Comparison of ENCODE assay signal across 7 cellular contexts in the genomic region with DNA sequence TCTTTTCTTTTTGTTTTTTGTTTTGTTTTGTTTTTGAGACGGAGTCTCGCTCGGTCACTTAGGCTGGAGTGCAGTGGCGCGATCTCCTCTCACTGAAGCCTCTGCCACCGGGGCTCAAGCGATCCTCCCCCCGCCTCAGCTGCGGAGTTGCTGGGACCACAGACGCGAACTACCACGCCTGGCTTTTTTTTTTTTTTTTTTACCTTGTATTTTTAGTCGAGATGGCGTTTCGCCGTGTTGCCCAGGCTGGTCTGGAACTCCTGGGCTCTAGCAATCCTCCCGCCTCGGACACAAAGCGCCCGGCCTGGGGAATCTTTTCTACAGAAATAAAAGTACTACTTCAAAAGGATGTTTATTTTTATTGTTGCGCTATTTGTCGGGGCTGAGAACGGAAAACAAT. TPM values are rescaled to one million over a fixed set of nuclear protein-coding genes. Genes with fewer than 3 reads are reported as not detected.
DNase-seq lines count a peak whose midpoint lies in the region; ATAC-seq and TF ChIP-seq lines count a peak whose summit lies in the region.

No MANE protein-coding gene starts in this region.

- H3K36me3 ChIP-seq in esophagus squamous epithelium (peaks cover 0 to 28% (median 5%) of the 10 kb centered on the region in 3 donors), spleen (peaks cover 0 to 28% (median 26%) of the 10 kb centered on the region in 6 donors)

- H3K27ac ChIP-seq in esophagus squamous epithelium (peak overlapping the region in 1 of 4 donors; percentile 97), spleen (peak overlapping the region in 5 of 8 donors; percentile 85 to 95 (median 91))

- H3K27ac Mint-ChIP-seq in HFFc6 (no peak overlapping the region; the same call in 1 of the 2 replicates), T-cell (peak overlapping the region; percentile 94 to 95)

- H3K9me3 ChIP-seq in esophagus squamous epithelium (no peaks in the 10 kb centered on the region), spleen (no peaks in the 10 kb centered on the region)

- H3K9me3 Mint-ChIP-seq in HFFc6 (peaks cover 4% of the 10 kb centered on the region; the same call in 1 of the 2 replicates), T-cell (no peaks in the 10 kb centered on the region)

- peak overlapping the region in 3 of 4 donors; percentile 86 to 97 (median 86) for H3K4me3 ChIP-seq in esophagus squamous epithelium
- H3K4me3 ChIP-seq in spleen: peak overlapping the region; percentile 39 to 78 (median 66)

- CTCF ChIA-PET in T-cell (lab: Charles Lee): interaction anchor here (0.6 to 1.4 kb wide), 4 partner anchors 34 to 738 kb away, joined by 3 to 6 read pairs (median 4); a partner anchor contains a TSS

- peaks cover 33% of the 10 kb centered on the region for H3K36me3 Mint-ChIP-seq in HFFc6 (ENCODE audit: low read depth)
- H3K36me3 Mint-ChIP-seq in T-cell: peaks cover 26% of the 10 kb centered on the region

- POLR2A ChIA-PET in T-cell (lab: Charles Lee): interaction anchor here (0.5 to 0.6 kb wide), 2 partner anchors 399 to 596 kb away, joined by 3 to 5 read pairs; no protein-coding TSS in a partner anchor

- no peak for TF ChIP-seq CTCF in HFFc6 (IDR thresholded peaks at IDR 0.05)
- no peak for TF ChIP-seq CTCF in esophagus squamous epithelium (IDR thresholded peaks at IDR 0.05)
- TF ChIP-seq CTCF in spleen (IDR thresholded peaks at IDR 0.05 in 8 of 11, conservative IDR thresholded peaks at IDR 0.05 in 3 of 11): no peak

- no peak for ATAC-seq in T-cell (replicated peaks in 1 of 4)
- ATAC-seq in GM18520 (IDR thresholded peaks at IDR 0.05; ENCODE audit: unreplicated experiment): no peak
- ATAC-seq in GM19463 (IDR thresholded peaks at IDR 0.05; ENCODE audit: unreplicated experiment): no peak
- ATAC-seq in GM19455 (IDR thresholded peaks at IDR 0.05; ENCODE audit: unreplicated experiment): no peak

- intact Hi-C loops in esophagus squamous epithelium (cut with DNase I) (no loop called here), spleen (cut with DNase I; ENCODE audit: low total_unique reads) (loop anchor here (10.0 kb wide), 1 partner anchor 50 kb away; a partner anchor contains a TSS)

- TF ChIP-seq POLR2A in esophagus squamous epithelium (IDR thresholded peaks at IDR 0.05) (no peak), spleen (IDR thresholded peaks at IDR 0.05) (no peak)

- no peaks in the 10 kb centered on the region; the same call in 1 of the 2 replicates for H3K27me3 Mint-ChIP-seq in HFFc6 (ENCODE audit: insufficient read depth)
- H3K27me3 Mint-ChIP-seq in T-cell: no peaks in the 10 kb centered on the region

- DNase-seq in HFFc6 (no peak), T-cell (peak in 2 of 34 experiments; percentile 4 to 10), esophagus squamous epithelium (lab: John Stamatoyannopoulos, UW) (no peak), spleen (peak; percentile 77)

- H3K4me1 Mint-ChIP-seq in HFFc6 (ENCODE audit: low read depth): peaks cover 19% of the 10 kb centered on the region
- peaks cover 23 to 35% (median 27%) of the 10 kb centered on the region in 3 donors for H3K4me1 Mint-ChIP-seq in T-cell

- WGBS in esophagus squamous epithelium, 2 donors: 77 to 88% methylated on average over 23 of the region's 23 CpGs
- WGBS in spleen, 5 donors: 44 to 83% (median 76%) methylated on average over 23 of the region's 23 CpGs

- H3K27me3 ChIP-seq in esophagus squamous epithelium: no peaks in the 10 kb centered on the region
- no peaks in the 10 kb centered on the region for H3K27me3 ChIP-seq in spleen (replicated peaks in 1 of 7)

- H3K4me1 ChIP-seq in esophagus squamous epithelium (peaks cover 0 to 32% (median 10%) of the 10 kb centered on the region in 3 donors), spleen (peaks cover 10 to 47% (median 27%) of the 10 kb centered on the region in 6 donors)

- peak overlapping the region; percentile 97 for H3K4me3 Mint-ChIP-seq in HFFc6
- peak overlapping the region; percentile 92 to 94 (median 93) for H3K4me3 Mint-ChIP-seq in T-cell

RNA-seq across cellular contexts. Expression of a gene that starts 1.1 kb away (rescaled TPM):
- 10 to 100 TPM; 21.0 to 25.7 (median 23.4) TPM for total RNA-seq in HFFc6 (2021; fragmentation: NEBNext Ultra II Directional; extraction: Animal tissue kit (Norgen Biotek cat#: 25700))
- total RNA-seq in T-cell (10 to 100 TPM; 44.5 to 72.6 (median 62.5) TPM), esophagus squamous epithelium (10 to 100 TPM; 20.5 to 39.5 (median 25.3) TPM), spleen (10 to 100 TPM; 50.0 to 82.4 (median 62.7) TPM)
- polyA plus RNA-seq in spleen: 10 to 100 TPM; 16.9 to 28.0 (median 27.7) TPM

RNA-seq across cellular contexts. Expression of a gene that starts 38.1 kb away (rescaled TPM):
- not detected for total RNA-seq in HFFc6 (2021; fragmentation: NEBNext Ultra II Directional; extraction: Animal tissue kit (Norgen Biotek cat#: 25700))
- total RNA-seq in T-cell (not detected), esophagus squamous epithelium (not detected), spleen (not detected)
- polyA plus RNA-seq in spleen: not detected

RNA-seq across cellular contexts. Expression of a gene that starts 48.7 kb away (rescaled TPM):
- total RNA-seq in HFFc6 (2021; fragmentation: NEBNext Ultra II Directional; extraction: Animal tissue kit (Norgen Biotek cat#: 25700)): 10 to 100 TPM; 21.7 to 28.0 (median 25.2) TPM
- 10 to 100 TPM; 37.3 to 38.7 (median 37.9) TPM for total RNA-seq in T-cell
- total RNA-seq in esophagus squamous epithelium: 10 to 100 TPM; 20.5 to 39.9 (median 25.0) TPM
- total RNA-seq in spleen: 10 to 100 TPM; 43.6 to 72.8 (median 53.7) TPM
- 10 to 100 TPM in 2 of 3 donors, 1 to 10 TPM in 1; 8.3 to 13.7 (median 10.5) TPM for polyA plus RNA-seq in spleen

RNA-seq across cellular contexts. Expression of a gene that starts 49.6 kb away (rescaled TPM):
- 100 to 1,000 TPM; 189 to 305 (median 255) TPM for total RNA-seq in HFFc6 (2021; fragmentation: NEBNext Ultra II Directional; extraction: Animal tissue kit (Norgen Biotek cat#: 25700))
- 100 to 1,000 TPM in 4 of 5 donors, 10 to 100 TPM in 1; 74.3 to 153 (median 135) TPM for total RNA-seq in T-cell
- 10 to 100 TPM; 18.2 to 72.7 (median 45.4) TPM for total RNA-seq in esophagus squamous epithelium
- 100 to 1,000 TPM in 3 of 7 donors, 10 to 100 TPM in 4; 71.8 to 128 (median 98.1) TPM for total RNA-seq in spleen
- 10 to 100 TPM; 63.4 to 69.9 (median 65.1) TPM for polyA plus RNA-seq in spleen

RNA-seq across cellular contexts. Expression of a gene that starts 57.0 kb away (rescaled TPM):
- under 1 TPM; 0.28 to 0.55 (median 0.46) TPM for total RNA-seq in HFFc6 (2021; fragmentation: NEBNext Ultra II Directional; extraction: Animal tissue kit (Norgen Biotek cat#: 25700))
- total RNA-seq in T-cell (under 1 TPM in 2 of 5 donors, not detected in 3; 0.15 to 0.16 TPM), esophagus squamous epithelium (1 to 10 TPM; 1.2 to 7.8 (median 4.4) TPM), spleen (under 1 TPM in 5 of 7 donors, not detected in 2; 0.13 to 0.92 (median 0.51) TPM)
- polyA plus RNA-seq in spleen: under 1 TPM; 0.12 to 0.32 (median 0.22) TPM
